ENCODE assay signal across 16 cellular contexts in genomic region chr12:117129391-117129790, GRCh38. TPM values are rescaled to one million over a fixed set of nuclear protein-coding genes. Genes with fewer than 3 reads are reported as not detected.
DNase-seq lines count a peak whose midpoint lies in the region; ATAC-seq, FAIRE-seq and TF ChIP-seq lines count a peak whose summit lies in the region.
"Had no signal": no experiment of that assay in that cellular context is flagged by ENCODE, and none has a peak within 500 bp of the region (broad histone marks: within the 10 kb centered on the region; RNA-seq: fewer than 3 reads in every experiment).

No MANE protein-coding gene starts in this region.

- no peaks in the 10 kb centered on the region for H3K36me3 ChIP-seq in endodermal cell (ENCODE audit: control insufficient read depth, insufficient read depth, low read length)
- H3K36me3 ChIP-seq: BLaER1 treated with 17β-estradiol and CSF1 and Interleukin-3, amounts not matched to agents 10 nM and 100 nM had no signal

- H3K4me3 ChIP-seq in A549, result no peak overlapping the region
- H3K4me3 ChIP-seq in endodermal cell (ENCODE audit: low read length), result no peak overlapping the region
- H3K4me3 ChIP-seq: BLaER1 treated with 17β-estradiol and CSF1 and Interleukin-3, amounts not matched to agents 10 nM and 100 nM had no signal

- no peak for TF ChIP-seq CTCF in A549 (IDR thresholded peaks at IDR 0.05)
- no peak for TF ChIP-seq CTCF in endodermal cell (conservative IDR thresholded peaks at IDR 0.05)

- DNase-seq in A549 (ENCODE audit: low read depth in 1 of 2, low spot score in 1 of 2) (no peak), amniotic epithelial cell (ENCODE audit: low read depth) (peak; percentile 45), endodermal cell (no peak), left lobe of liver (ENCODE audit: low spot score) (no peak), activated gamma-delta T cell treated with Interleukin-2 at 50 U/mL for 16 hours (no peak), AML-193 (lab: John Stamatoyannopoulos, UW) (no peak)
- no peak for DNase-seq in activated T-helper 2 cell treated with anti-CD3 and anti-CD28 coated beads, Interferon-gamma antibody, Interleukin-2, Interleukin-4, amounts not matched to agents 10 μg/mL and 5 μg/mL and 100 μg/mL, durations not matched to agents 14 hours and 24 hours and 36 hours (ENCODE audit: low spot score)
- DNase-seq: CD4-positive, CD25-positive, alpha-beta regulatory T cell; DMS53; GF-D8; IMR-90 had no signal

- ATAC-seq in A549 (no peak), left lobe of liver (peak; percentile 19), HG03460 (IDR thresholded peaks at IDR 0.05; ENCODE audit: unreplicated experiment) (no peak)
- ATAC-seq: HCT116 had no signal

- peaks cover 18% of the 10 kb centered on the region for H3K4me1 Mint-ChIP-seq in endodermal cell
- peaks cover 18% of the 10 kb centered on the region for H3K4me1 Mint-ChIP-seq in activated T-helper 2 cell treated with anti-CD3 and anti-CD28 coated beads, Interferon-gamma antibody, Interleukin-2, Interleukin-4, amounts not matched to agents 10 μg/mL and 5 μg/mL and 100 μg/mL, durations not matched to agents 14 hours and 24 hours and 36 hours (ENCODE audit: low read depth)

- no peak for TF ChIP-seq EP300 in A549 (IDR thresholded peaks at IDR 0.05)

- no peaks in the 10 kb centered on the region for H3K27me3 ChIP-seq in endodermal cell (ENCODE audit: control insufficient read depth, insufficient read depth, low read length, poor library complexity, severe bottlenecking)
- H3K27me3 ChIP-seq: BLaER1 treated with 17β-estradiol and CSF1 and Interleukin-3, amounts not matched to agents 10 nM and 100 nM had no signal

- H3K4me2 ChIP-seq in A549, result no peak overlapping the region; the same call in 2 of the 3 replicates
- H3K4me2 ChIP-seq: BLaER1 treated with 17β-estradiol and CSF1 and Interleukin-3, amounts not matched to agents 10 nM and 100 nM had no signal

- H3K27me3 Mint-ChIP-seq in endodermal cell (ENCODE audit: insufficient read depth), result no peaks in the 10 kb centered on the region
- no peaks in the 10 kb centered on the region for H3K27me3 Mint-ChIP-seq in activated T-helper 2 cell treated with anti-CD3 and anti-CD28 coated beads, Interferon-gamma antibody, Interleukin-2, Interleukin-4, amounts not matched to agents 10 μg/mL and 5 μg/mL and 100 μg/mL, durations not matched to agents 14 hours and 24 hours and 36 hours (ENCODE audit: low read depth)
- H3K27me3 Mint-ChIP-seq: CD4-positive, CD25-positive, alpha-beta regulatory T cell had no signal

- H3K27ac ChIP-seq in A549 (peak overlapping the region; percentile 41 to 81), endodermal cell (ENCODE audit: low read depth, low read length) (no peak overlapping the region)
- H3K27ac ChIP-seq: 22Rv1; BLaER1 treated with 17β-estradiol and CSF1 and Interleukin-3, amounts not matched to agents 10 nM and 100 nM had no signal

- peak overlapping the region; percentile 6 for H3K27ac Mint-ChIP-seq in endodermal cell
- no peak overlapping the region for H3K27ac Mint-ChIP-seq in activated T-helper 2 cell treated with anti-CD3 and anti-CD28 coated beads, Interferon-gamma antibody, Interleukin-2, Interleukin-4, amounts not matched to agents 10 μg/mL and 5 μg/mL and 100 μg/mL, durations not matched to agents 14 hours and 24 hours and 36 hours
- H3K27ac Mint-ChIP-seq: CD4-positive, CD25-positive, alpha-beta regulatory T cell had no signal

- H3K4me3 Mint-ChIP-seq in endodermal cell, result no peak overlapping the region
- H3K4me3 Mint-ChIP-seq in activated T-helper 2 cell treated with anti-CD3 and anti-CD28 coated beads, Interferon-gamma antibody, Interleukin-2, Interleukin-4, amounts not matched to agents 10 μg/mL and 5 μg/mL and 100 μg/mL, durations not matched to agents 14 hours and 24 hours and 36 hours (ENCODE audit: low read depth), result no peak overlapping the region
- H3K4me3 Mint-ChIP-seq: CD4-positive, CD25-positive, alpha-beta regulatory T cell had no signal

- no peak for TF ChIP-seq RAD21 in A549 (conservative IDR thresholded peaks at IDR 0.05 in 1 of 2, IDR thresholded peaks at IDR 0.05 in 1 of 2)

- H3K9me3 Mint-ChIP-seq in endodermal cell, result peaks cover 8% of the 10 kb centered on the region
- peaks cover 9% of the 10 kb centered on the region for H3K9me3 Mint-ChIP-seq in activated T-helper 2 cell treated with anti-CD3 and anti-CD28 coated beads, Interferon-gamma antibody, Interleukin-2, Interleukin-4, amounts not matched to agents 10 μg/mL and 5 μg/mL and 100 μg/mL, durations not matched to agents 14 hours and 24 hours and 36 hours

- no peaks in the 10 kb centered on the region for H3K36me3 Mint-ChIP-seq in endodermal cell (ENCODE audit: low read depth)
- no peaks in the 10 kb centered on the region for H3K36me3 Mint-ChIP-seq in activated T-helper 2 cell treated with anti-CD3 and anti-CD28 coated beads, Interferon-gamma antibody, Interleukin-2, Interleukin-4, amounts not matched to agents 10 μg/mL and 5 μg/mL and 100 μg/mL, durations not matched to agents 14 hours and 24 hours and 36 hours (ENCODE audit: low read depth)
- H3K36me3 Mint-ChIP-seq: CD4-positive, CD25-positive, alpha-beta regulatory T cell had no signal

- 66% methylated on average over 5 of the region's 5 CpGs for WGBS in A549 (ENCODE audit: missing lambda C conversion rate)
- WGBS in endodermal cell (ENCODE audit: insufficient coverage in 1 of 2, insufficient read length in 1 of 2), 2 experiments, result 89 to 92% methylated on average over 3 of the region's 5 CpGs

- H3K4me1 ChIP-seq in A549, result peaks cover 39% of the 10 kb centered on the region
- H3K4me1 ChIP-seq in endodermal cell (ENCODE audit: control insufficient read depth, insufficient read depth, low read length), result peaks cover 11% of the 10 kb centered on the region

- no peak for FAIRE-seq in A549 (lab: Jason Lieb, UNC)
- FAIRE-seq: GM19239 had no signal

- no peak for TF ChIP-seq POLR2A in A549 (IDR thresholded peaks at IDR 0.05; ENCODE audit: low read length)

- intact Hi-C loops in activated T-helper 2 cell treated with anti-CD3 and anti-CD28 coated beads, Interferon-gamma antibody, Interleukin-2, Interleukin-4, amounts not matched to agents 10 μg/mL and 5 μg/mL and 100 μg/mL, durations not matched to agents 14 hours and 24 hours and 36 hours (cut with micrococcal nuclease), result no loop called here

- POLR2A ChIA-PET in A549 (lab: Yijun Ruan, JAX), result interaction anchor here (1.3 kb wide), 1 partner anchor 12 kb away, joined by 3 read pairs; no protein-coding TSS in a partner anchor

- H3K9ac ChIP-seq in endodermal cell (ENCODE audit: extremely low read depth, low read length, poor library complexity, severe bottlenecking), result no peak overlapping the region
- H3K9ac ChIP-seq: BLaER1 treated with 17β-estradiol and CSF1 and Interleukin-3, amounts not matched to agents 10 nM and 100 nM had no signal

- CTCF ChIA-PET in A549 (lab: Yijun Ruan, JAX), result interaction anchor here (1.1 to 4.4 kb wide), 6 partner anchors 10 to 104 kb away, joined by 4 to 35 read pairs (median 12); partner anchors contain the start of gene TESC

- H3K9me3 ChIP-seq in A549 (no peaks in the 10 kb centered on the region), endodermal cell (ENCODE audit: control insufficient read depth, low read length) (peaks cover 25% of the 10 kb centered on the region)

TF ChIP-seq in A549, 52 proteins besides CTCF, POLR2A, EP300 and RAD21:
- TF ChIP-seq FOSL2 (IDR thresholded peaks at IDR 0.05) (no peak), FOSL2 (CRISPR knock-in tag; IDR thresholded peaks at IDR 0.05) (peak; percentile 87), FOSB (CRISPR knock-in tag; IDR thresholded peaks at IDR 0.05) (no peak)

RNA-seq across cellular contexts. Expression of gene TESC, which starts 30.2 kb away (rescaled TPM):
- polyA plus RNA-seq in A549 (2011; rRNA removed) (94.2 and 97.8 TPM in 2 replicates), A549 (2017; fragmentation: RNase III; extraction: RNeasy Plus Mini Kit Qiagen cat#74134 plus additional on column Dnase treatment) (93.4 to 104 TPM (median 97.5 TPM) in 3 replicates)
- polyA plus RNA-seq in A549 (2012; cell fraction: cytosol; rRNA removed), result 189 and 215 TPM in 2 replicates
- polyA plus RNA-seq in A549 (2012; cell fraction: nucleus; rRNA removed), result 123 and 143 TPM in 2 replicates
- 60.9 and 63.7 TPM in 2 replicates for polyA minus RNA-seq in A549 (2011; rRNA and poly(A)+ RNA removed)
- total RNA-seq in endodermal cell (10 to 100 TPM; 25.1 to 26.5 TPM), left lobe of liver (3.1 TPM)
- 7.3 TPM for polyA plus RNA-seq in endodermal cell (2013, experiment 1 of 2)
- 8.3 TPM for polyA plus RNA-seq in endodermal cell (2013, experiment 2 of 2)
- 72.5 and 73.5 TPM in 2 replicates for total RNA-seq in activated T-helper 2 cell treated with anti-CD3 and anti-CD28 coated beads, Interferon-gamma antibody, Interleukin-2, Interleukin-4, amounts not matched to agents 10 μg/mL and 5 μg/mL and 100 μg/mL, durations not matched to agents 14 hours and 24 hours and 36 hours
